In genomic region chr6:116287668-116288282, GRCh38 we compare ENCODE assay signal across 8 cellular contexts.
DNase-seq lines count a peak whose midpoint lies in the region; ATAC-seq and TF ChIP-seq lines count a peak whose summit lies in the region.

No MANE protein-coding gene starts in this region.

- TF ChIP-seq CTCF in choroid plexus epithelial cell (conservative IDR thresholded peaks at IDR 0.05; ENCODE audit: low read depth, low read length): peak; percentile 76

- H3K9ac ChIP-seq in NT2/D1 (ENCODE audit: insufficient read length, low read depth): no peak overlapping the region

- DNase-seq in NCI-H2107 treated with DMSO at 0.1 percent for 48 hours (lab: John Stamatoyannopoulos, UW; ENCODE audit: unreplicated experiment): peak; percentile 28
- no peak for DNase-seq in NCI-H2107 (lab: John Stamatoyannopoulos, UW)
- DNase-seq in NT2/D1 (ENCODE audit: low read depth, low spot score): peak; percentile 18
- DNase-seq in choroid plexus epithelial cell (ENCODE audit: low read depth): peak; percentile 77
- peak; percentile 81 for DNase-seq in medulla oblongata (ENCODE audit: extremely low spot score)
- no peak for DNase-seq in activated CD4-positive, alpha-beta T cell treated with anti-CD3 and anti-CD28 coated beads for 1 hour

- ATAC-seq in HG02852 (IDR thresholded peaks at IDR 0.05; ENCODE audit: unreplicated experiment) (peak; percentile 62), GM18519 (IDR thresholded peaks at IDR 0.05; ENCODE audit: low FRiP score, unreplicated experiment) (no peak)

- H3K27me3 ChIP-seq in NT2/D1 (ENCODE audit: insufficient read depth, insufficient read length): no peaks in the 10 kb centered on the region

- H3K36me3 ChIP-seq in NT2/D1 (ENCODE audit: insufficient read depth, insufficient read length, low read length): no peaks in the 10 kb centered on the region

- H3K4me1 ChIP-seq in NT2/D1 (ENCODE audit: insufficient read depth, insufficient read length): no peaks in the 10 kb centered on the region

- no peaks in the 10 kb centered on the region for H3K9me3 ChIP-seq in NT2/D1 (ENCODE audit: insufficient read depth, low read length)

- H3K4me3 ChIP-seq in NT2/D1 (ENCODE audit: insufficient read length, low read depth) (no peak overlapping the region), choroid plexus epithelial cell (ENCODE audit: low read depth, low read length) (no peak overlapping the region)

Comparison
In these comparisons a context has a peak if more than half of its experiments do, and no peak if none do; other contexts are left out.
1. DNase-seq: peak in NCI-H2107 treated with DMSO at 0.1 percent for 48 hours (single experiment), NT2/D1 (single experiment), choroid plexus epithelial cell (single experiment) and medulla oblongata (single experiment); none in NCI-H2107 (single experiment) and activated CD4-positive, alpha-beta T cell treated with anti-CD3 and anti-CD28 coated beads for 1 hour (single experiment).